In genomic region chr19:55384576-55385235, GRCh38 we compare ENCODE assay signal across 8 cellular contexts. TPM values are rescaled to one million over a fixed set of nuclear protein-coding genes. Genes with fewer than 3 reads are reported as not detected.
A peak's percentile ranks its signal among the peaks of the same experiment; 100 is the strongest.
DNase-seq lines count a peak whose midpoint lies in the region; ATAC-seq, FAIRE-seq and TF ChIP-seq lines count a peak whose summit lies in the region.

No MANE protein-coding gene starts in this region.

- no peaks in the 10 kb centered on the region for H3K9me3 ChIP-seq in parathyroid adenoma (ENCODE audit: control insufficient read depth, low read length)

- H3K9me3 Mint-ChIP-seq in activated T-cell treated with anti-CD3 and anti-CD28 coated beads, Interleukin-2, amount 50 U/mL, for 24 hours: no peaks in the 10 kb centered on the region

- H3K27ac ChIP-seq in parathyroid adenoma: peak overlapping the region; percentile 94

- peak overlapping the region; percentile 75 for H2AFZ ChIP-seq in parathyroid adenoma

- peak overlapping the region; percentile 92 for H3K4me3 Mint-ChIP-seq in activated T-cell treated with anti-CD3 and anti-CD28 coated beads, Interleukin-2, amount 50 U/mL, for 24 hours

- no peak for FAIRE-seq in RCC 7860 (lab: Jason Lieb, UNC)

- peak overlapping the region; percentile 87 for H3K4me2 ChIP-seq in parathyroid adenoma (ENCODE audit: low read length)

- ATAC-seq in HG02938 (IDR thresholded peaks at IDR 0.05; ENCODE audit: unreplicated experiment): no peak

- TF ChIP-seq CTCF in NB4 (IDR thresholded peaks at IDR 0.05; ENCODE audit: low read depth, low read length) (no peak), fibroblast of the aortic adventitia (IDR thresholded peaks at IDR 0.05; ENCODE audit: insufficient read depth, low read length) (no peak), parathyroid adenoma (IDR thresholded peaks at IDR 0.05) (peak; percentile 1)

- peaks cover 67% of the 10 kb centered on the region for H3K36me3 Mint-ChIP-seq in activated T-cell treated with anti-CD3 and anti-CD28 coated beads, Interleukin-2, amount 50 U/mL, for 24 hours (ENCODE audit: low read depth)

- no peak for TF ChIP-seq POLR2A in NB4 (IDR thresholded peaks at IDR 0.05; ENCODE audit: extremely low read depth, insufficient read length)

- peaks cover 20% of the 10 kb centered on the region for H3K4me1 ChIP-seq in parathyroid adenoma

- DNase-seq in activated T-cell treated with anti-CD3 and anti-CD28 coated beads, Interleukin-2, amount 50 U/mL, for 24 hours: no peak
- DNase-seq in activated T-cell treated with anti-CD3 and anti-CD28 coated beads, Interleukin-2, amount 50 U/mL, for 1 hour: no peak
- DNase-seq in NB4 (ENCODE audit: low read depth) (peak; percentile 52), fibroblast of the aortic adventitia (ENCODE audit: low read depth) (no peak), RCC 7860 (ENCODE audit: low spot score) (no peak)
- peak; percentile 52 to 53 for DNase-seq in activated CD4-positive, alpha-beta T cell treated with anti-CD3 and anti-CD28 coated beads, Interleukin-2, amount 50 U/mL, for 48 hours

- H3K27ac Mint-ChIP-seq in activated T-cell treated with anti-CD3 and anti-CD28 coated beads, Interleukin-2, amount 50 U/mL, for 24 hours: peak overlapping the region; percentile 99

- H3K27me3 Mint-ChIP-seq in activated T-cell treated with anti-CD3 and anti-CD28 coated beads, Interleukin-2, amount 50 U/mL, for 24 hours: no peaks in the 10 kb centered on the region

- peaks cover 29% of the 10 kb centered on the region for H3K79me2 ChIP-seq in parathyroid adenoma

- H3K4me1 Mint-ChIP-seq in activated T-cell treated with anti-CD3 and anti-CD28 coated beads, Interleukin-2, amount 50 U/mL, for 24 hours (ENCODE audit: low read depth): peaks cover 51% of the 10 kb centered on the region

- no peaks in the 10 kb centered on the region for H3K36me3 ChIP-seq in parathyroid adenoma (ENCODE audit: control insufficient read depth, insufficient read depth, low read length)

- peak overlapping the region; percentile 69 for H3K9ac ChIP-seq in parathyroid adenoma

- H3K4me3 ChIP-seq in NB4 (ENCODE audit: low read depth, low read length) (peak overlapping the region; percentile 73), fibroblast of the aortic adventitia (ENCODE audit: low read depth, low read length) (peak overlapping the region; percentile 59), parathyroid adenoma (ENCODE audit: low read depth, low read length) (peak overlapping the region; percentile 72)

- H3K27me3 ChIP-seq in parathyroid adenoma (ENCODE audit: control insufficient read depth, insufficient read depth, low read length): no peaks in the 10 kb centered on the region

RNA-seq across cellular contexts. Expression of gene TMEM238, which starts 0.6 kb away (rescaled TPM):
- total RNA-seq in fibroblast of the aortic adventitia (ENCODE audit: low replicate concordance): not detected in 2 replicates

RNA-seq across cellular contexts. Expression of gene RPL28, which starts 1.0 kb away (rescaled TPM):
- total RNA-seq in fibroblast of the aortic adventitia (ENCODE audit: low replicate concordance): 88.6 and 829 TPM in 2 replicates

RNA-seq across cellular contexts. Expression of gene TMEM190, which starts 8.1 kb away (rescaled TPM):
- not detected in 2 replicates for total RNA-seq in fibroblast of the aortic adventitia (ENCODE audit: low replicate concordance)

RNA-seq across cellular contexts. Expression of gene IL11, which starts 14.4 kb away (rescaled TPM):
- total RNA-seq in fibroblast of the aortic adventitia (ENCODE audit: low replicate concordance): 1.6 and 2.2 TPM in 2 replicates

RNA-seq across cellular contexts. Expression of gene GARIN5B, which starts 21.6 kb away (rescaled TPM):
- not detected in 2 replicates for total RNA-seq in fibroblast of the aortic adventitia (ENCODE audit: low replicate concordance)

Comparison
In these comparisons a context has a peak if more than half of its experiments do, and no peak if none do; other contexts are left out.
1. DNase-seq: peak in NB4 (single experiment) and activated CD4-positive, alpha-beta T cell treated with anti-CD3 and anti-CD28 coated beads, Interleukin-2, amount 50 U/mL, for 48 hours (2 of 2); none in activated T-cell treated with anti-CD3 and anti-CD28 coated beads, Interleukin-2, amount 50 U/mL, for 24 hours (single experiment), activated T-cell treated with anti-CD3 and anti-CD28 coated beads, Interleukin-2, amount 50 U/mL, for 1 hour (single experiment), fibroblast of the aortic adventitia (single experiment) and RCC 7860 (single experiment).
2. Peak in every context shown above with its lines, with median percentiles within 50 percentile points of each other: H3K4me3 ChIP-seq.